Comparison of ENCODE assay signal across 17 cellular contexts in the genomic region with DNA sequence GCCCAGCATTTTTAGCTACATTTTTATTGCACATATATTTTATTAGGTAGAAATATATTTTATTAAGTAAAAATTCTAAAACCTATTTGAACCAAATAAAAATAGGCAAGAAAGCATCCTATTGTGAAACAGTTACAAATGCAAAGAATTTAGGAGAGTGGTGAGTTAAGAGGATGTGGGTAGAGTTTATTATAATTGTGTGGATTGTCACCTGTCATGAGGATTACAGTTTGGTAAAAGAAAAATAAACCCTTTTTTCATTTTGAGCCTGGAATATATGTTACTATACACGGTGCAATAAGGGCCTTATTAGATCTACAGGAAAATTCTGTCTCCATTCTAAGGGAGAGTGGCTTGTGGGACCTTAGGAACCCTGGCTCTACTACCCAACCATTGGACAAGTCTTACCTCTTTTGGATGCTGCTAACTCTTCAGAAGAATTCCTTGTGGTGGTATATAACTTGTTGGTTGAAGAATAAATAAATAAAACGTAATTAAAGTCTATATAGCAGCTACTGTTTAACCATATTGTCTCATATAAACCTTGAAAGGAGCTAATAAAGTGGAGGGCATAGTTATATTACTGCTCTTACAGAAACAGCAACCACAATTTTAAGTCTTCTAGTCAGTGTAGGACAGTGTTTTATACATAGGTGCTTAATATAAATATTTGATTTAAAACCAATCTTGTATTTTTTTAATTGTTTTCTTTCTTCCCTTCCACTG.
"Had no signal": no experiment of that assay in that cellular context is flagged by ENCODE, and none has a peak within 500 bp of the region (broad histone marks: within the 10 kb centered on the region; RNA-seq: fewer than 3 reads in every experiment).

No MANE protein-coding gene starts in this region.

- H3K36me3 ChIP-seq: tibial artery had no signal

- H3K27me3 Mint-ChIP-seq: activated CD8-positive, alpha-beta memory T cell treated with anti-CD3 and anti-CD28 coated beads, Interleukin-2, amount 10 ng/mL, durations not matched to agents 7 days and 5 days had no signal

- H3K27me3 ChIP-seq: hepatocyte, tibial artery had no signal

- H3K4me3 Mint-ChIP-seq: activated CD8-positive, alpha-beta memory T cell treated with anti-CD3 and anti-CD28 coated beads, Interleukin-2, amount 10 ng/mL, durations not matched to agents 7 days and 5 days; nephron had no signal

- H3K4me3 ChIP-seq: hepatocyte, skin epidermis, tibial artery had no signal

- ATAC-seq: activated CD8-positive, alpha-beta memory T cell treated with anti-CD3 and anti-CD28 coated beads, Interleukin-2, amount 10 ng/mL, durations not matched to agents 7 days and 5 days; esophagus mucosa had no signal

- H2AFZ ChIP-seq: hepatocyte had no signal

- DNase-seq: activated CD4-positive, alpha-beta T cell treated with anti-CD3 and anti-CD28 coated beads, Interleukin-2, amount 50 U/mL, for 48 hours; activated CD8-positive, alpha-beta memory T cell treated with anti-CD3 and anti-CD28 coated beads, Interleukin-2, amount 10 ng/mL, durations not matched to agents 7 days and 5 days; activated naive CD4-positive, alpha-beta T cell treated with anti-CD3 and anti-CD28 coated beads, Interleukin-2, amount 50 U/mL, for 16 hours; activated T-cell treated with anti-CD3 and anti-CD28 coated beads, Interleukin-2, amount 50 U/mL, for 1 hour; kidney; mesenchymal stem cell; nucleus accumbens; posterior cingulate gyrus; stimulated activated CD4-positive, alpha-beta T cell treated with anti-CD3 and anti-CD28 coated beads, Interleukin-15, amount 100 ng/mL, for 24 hours; stimulated activated CD4-positive, alpha-beta T cell treated with anti-CD3 and anti-CD28 coated beads, Interleukin-4, amount 100 ng/mL, for 24 hours; stimulated activated naive CD4-positive, alpha-beta T cell; tibial artery had no signal

- H3K4me1 Mint-ChIP-seq: activated CD8-positive, alpha-beta memory T cell treated with anti-CD3 and anti-CD28 coated beads, Interleukin-2, amount 10 ng/mL, durations not matched to agents 7 days and 5 days had no signal

- H3K27ac Mint-ChIP-seq: activated CD8-positive, alpha-beta memory T cell treated with anti-CD3 and anti-CD28 coated beads, Interleukin-2, amount 10 ng/mL, durations not matched to agents 7 days and 5 days had no signal

- H3K4me2 ChIP-seq: hepatocyte had no signal

- H3K9me3 Mint-ChIP-seq: nephron had no signal

- H3K27ac ChIP-seq: hepatocyte, tibial artery, VCaP had no signal
